ENCODE assay signal across 11 cellular contexts in genomic region chr5:149125386-149125891, GRCh38. TPM values are rescaled to one million over a fixed set of nuclear protein-coding genes. Genes with fewer than 3 reads are reported as not detected.
DNase-seq lines count a peak whose midpoint lies in the region; ATAC-seq, FAIRE-seq and TF ChIP-seq lines count a peak whose summit lies in the region.
"Had no signal": no experiment of that assay in that cellular context is flagged by ENCODE, and none has a peak within 500 bp of the region (broad histone marks: within the 10 kb centered on the region; RNA-seq: fewer than 3 reads in every experiment).

No MANE protein-coding gene starts in this region.

- no TSS peak for BruUV-seq in HepG2 (replicated peaks; lab: Mats Ljungman, UMichigan)

- no peaks in the 10 kb centered on the region for H3K79me2 ChIP-seq in HepG2 (ENCODE audit: insufficient read depth, low read length)

- TF ChIP-seq RAD21 in HepG2 (CRISPR knock-in tag; IDR thresholded peaks at IDR 0.05) = no peak

- H3K4me1 ChIP-seq in HepG2 (ENCODE audit: insufficient read depth, low read length) = no peaks in the 10 kb centered on the region

- POLR2A ChIA-PET in BJ (lab: Charles Lee) (no interaction called here), HepG2 (lab: Yijun Ruan, JAX) (interaction anchor here (0.9 to 1.0 kb wide), 3 partner anchors 17 to 36 kb away, joined by 3 to 4 read pairs (median 3); no protein-coding TSS in a partner anchor)

- in situ Hi-C loops in HepG2 (cut with HindIII; ENCODE audit: extremely low pct_ligation_motif_present, low pct_unique_long_range_greater_than_20kb) = loop anchor here (25.0 kb wide), 1 partner anchor 437 kb away; the partner anchor contains the start of gene CSNK1A1

- peak; percentile 57 for FAIRE-seq in HepG2 (lab: Jason Lieb, UNC)
- FAIRE-seq: TTC549 had no signal

- TF ChIP-seq CTCF in BJ (IDR thresholded peaks at IDR 0.05; ENCODE audit: insufficient read depth, low read depth, low read length) = peak; percentile 43
- peak; percentile 65 for TF ChIP-seq CTCF in HepG2 (CRISPR knock-in tag; IDR thresholded peaks at IDR 0.05)

- no peaks in the 10 kb centered on the region for H4K20me1 ChIP-seq in HepG2 (ENCODE audit: insufficient read depth, low read length)

- no peak for TF ChIP-seq POLR2A in HepG2 (IDR thresholded peaks at IDR 0.05; ENCODE audit: insufficient read depth in 1 of 2, low read depth in 2 of 2, low read length in 2 of 2)
- no peak for TF ChIP-seq POLR2A in erythroblast (IDR thresholded peaks at IDR 0.05; ENCODE audit: low read length)

- CTCF ChIA-PET in BJ (lab: Yijun Ruan, JAX) = interaction anchor here (0.6 to 7.3 kb wide), 13 partner anchors 10 to 392 kb away, joined by 3 to 63 read pairs (median 3); no protein-coding TSS in a partner anchor
- CTCF ChIA-PET in HepG2 (lab: Yijun Ruan, JAX; ENCODE audit: low intra/inter-chr PET ratio, low total read pairs) = interaction anchor here (0.7 to 1.8 kb wide), 4 partner anchors 103 to 144 kb away, joined by 3 to 9 read pairs (median 8); no protein-coding TSS in a partner anchor

- H3K9me3 ChIP-seq in MG63 = no peaks in the 10 kb centered on the region
- H3K9me3 ChIP-seq in HepG2 (ENCODE audit: low read length) = no peaks in the 10 kb centered on the region

- intact Hi-C loops in HepG2 (cut with micrococcal nuclease; ENCODE audit: unreplicated experiment) = loop anchor here (1.0 to 10.0 kb wide), 3 partner anchors 104 to 449 kb away; no protein-coding TSS in a partner anchor

- no peak overlapping the region for H3K4me3 ChIP-seq in BJ (ENCODE audit: low read depth, low read length)
- no peak overlapping the region for H3K4me3 ChIP-seq in MG63
- no peak overlapping the region for H3K4me3 ChIP-seq in HepG2 (replicated peaks in 1 of 3; ENCODE audit: insufficient read depth in 1 of 3, low read depth in 2 of 3, low read length in 3 of 3)

- WGBS in HepG2 (ENCODE audit: low lambda C conversion rate) = under 1% methylated on average over 12 of the region's 12 CpGs

- no peak overlapping the region for H3K9ac ChIP-seq in HepG2 (ENCODE audit: insufficient read depth, low read depth, low read length)

- TF ChIP-seq EP300 in HepG2 (IDR thresholded peaks at IDR 0.05; ENCODE audit: low read depth in 2 of 2, low read length in 2 of 2) (no peak), HepG2 (CRISPR knock-in tag; IDR thresholded peaks at IDR 0.05; ENCODE audit: borderline replicate concordance) (no peak)

- peak; percentile 92 for ATAC-seq in HepG2
- no peak for ATAC-seq in HG03565 (IDR thresholded peaks at IDR 0.05; ENCODE audit: unreplicated experiment)
- no peak for ATAC-seq in GM19328 (IDR thresholded peaks at IDR 0.05; ENCODE audit: unreplicated experiment)

- H3K27me3 ChIP-seq in BJ (ENCODE audit: control insufficient read depth, insufficient read depth, low read length) (peaks cover 5% of the 10 kb centered on the region), MG63 (no peaks in the 10 kb centered on the region), HepG2 (ENCODE audit: control insufficient read depth in 1 of 2, insufficient read depth in 2 of 2, low read length in 2 of 2) (peaks cover 0 to 5% of the 10 kb centered on the region in 2 experiments; a peak in 2 of 5 replicates)

- H3K36me3 ChIP-seq in BJ (ENCODE audit: control insufficient read depth, insufficient read depth, low read length) (no peaks in the 10 kb centered on the region), MG63 (no peaks in the 10 kb centered on the region), HepG2 (replicated peaks in 1 of 2; ENCODE audit: control insufficient read depth in 1 of 2, insufficient read depth in 2 of 2, low read length in 2 of 2) (no peaks in the 10 kb centered on the region)

- H3K4me2 ChIP-seq in HepG2 (ENCODE audit: low read depth, low read length) = peak overlapping the region; percentile 18; the same call in 1 of the 2 replicates

- no peak overlapping the region for H3K27ac ChIP-seq in HepG2 (ENCODE audit: extremely low read length, insufficient read depth, low read length)

- DNase-seq in BJ (ENCODE audit: low read depth) (no peak), MG63 (peak; percentile 12), dermis blood vessel endothelial cell (peak; percentile 60), HepG2 (ENCODE audit: low spot score) (peak; percentile 36), NCI-H226 (no peak), erythroblast (lab: John Stamatoyannopoulos, UW) (no peak)
- DNase-seq: activated gamma-delta T cell; effector CD8-positive, alpha-beta T cell had no signal

- H2AFZ ChIP-seq in HepG2 (ENCODE audit: low read length) = no peak overlapping the region

TF ChIP-seq in HepG2, 621 proteins besides CTCF, POLR2A, EP300 and RAD21 (continues in another document):
- no peak for TF ChIP-seq SP140L (CRISPR knock-in tag; IDR thresholded peaks at IDR 0.05; ENCODE audit: borderline replicate concordance)

RNA-seq across cellular contexts. Expression of gene ABLIM3, which starts 15.9 kb away (rescaled TPM):
- polyA plus RNA-seq in BJ (2011; rRNA removed) (14.0 and 25.7 TPM in 2 replicates), HepG2 (2011; rRNA removed) (6.3 and 9.7 TPM in 2 replicates)
- 31.1 and 37.2 TPM in 2 replicates for polyA minus RNA-seq in BJ (2011; rRNA and poly(A)+ RNA removed)
- total RNA-seq in MG63 (2014; rRNA removed; shearing (Covaris generic); ENCODE audit: low replicate concordance) = 3.8 and 8.6 TPM in 2 replicates
- total RNA-seq in dermis blood vessel endothelial cell (29.8 and 41.3 TPM in 2 replicates), HepG2 (2016; rRNA removed; fragmentation: Illumina TruSeq; extraction: Trizol) (0.53 and 0.67 TPM in 2 replicates)
- total RNA-seq in HepG2 (2016; cell fraction: cytosol; rRNA removed; fragmentation: Illumina TruSeq; extraction: Trizol; ENCODE audit: low read depth) = 0.26 and 0.61 TPM in 2 replicates
- total RNA-seq in HepG2 (2016; cell fraction: insoluble cytoplasmic fraction; rRNA removed; fragmentation: Illumina TruSeq; extraction: Trizol) = 0.61 and 0.63 TPM in 2 replicates
- total RNA-seq in HepG2 (2016; cell fraction: membrane; rRNA removed; fragmentation: Illumina TruSeq; extraction: Trizol) = 0.90 and 0.93 TPM in 2 replicates
- total RNA-seq in HepG2 (2016; cell fraction: nucleus; rRNA removed; fragmentation: Illumina TruSeq; extraction: Trizol) = 0.72 and 1.0 TPM in 2 replicates
- 4.9 and 6.0 TPM in 2 replicates for polyA plus RNA-seq in HepG2 (2011; cell fraction: cytosol; rRNA removed)
- polyA plus RNA-seq in HepG2 (2011; cell fraction: nucleus; rRNA removed) = 24.1 and 26.3 TPM in 2 replicates
- 10.3 and 13.7 TPM in 2 replicates for polyA plus RNA-seq in HepG2 (2012)
- 0.49 and 0.66 TPM in 2 replicates for polyA plus RNA-seq in HepG2 (2016; cell fraction: cytosol; fragmentation: Illumina TruSeq; extraction: Trizol; ENCODE audit: low read depth)
- polyA plus RNA-seq in HepG2 (2016; cell fraction: insoluble cytoplasmic fraction; fragmentation: Illumina TruSeq; extraction: Trizol; ENCODE audit: low read depth) = 0.87 and 1.1 TPM in 2 replicates
- polyA plus RNA-seq in HepG2 (2016; cell fraction: membrane; fragmentation: Illumina TruSeq; extraction: Trizol; ENCODE audit: low read depth) = 1.1 and 1.4 TPM in 2 replicates
- polyA plus RNA-seq in HepG2 (2016; cell fraction: nucleus; fragmentation: Illumina TruSeq; extraction: Trizol; ENCODE audit: insufficient read depth, low read depth) = 1.6 and 2.5 TPM in 2 replicates
- 3.1 and 22.0 TPM in 2 replicates for polyA minus RNA-seq in HepG2 (2011; rRNA and poly(A)+ RNA removed; ENCODE audit: low replicate concordance)
- 2.4 and 4.0 TPM in 2 replicates for polyA minus RNA-seq in HepG2 (2011; cell fraction: cytosol; rRNA and poly(A)+ RNA removed)
- 15.7 and 24.0 TPM in 2 replicates for polyA minus RNA-seq in HepG2 (2011; cell fraction: nucleus; rRNA and poly(A)+ RNA removed)

Comparison
In these comparisons a context has a peak if more than half of its experiments do, and no peak if none do; other contexts are left out.
1. DNase-seq: peak in MG63 (single experiment), dermis blood vessel endothelial cell (single experiment) and HepG2 (single experiment); none in BJ (single experiment), NCI-H226 (single experiment) and erythroblast (0 of 2).